Comparison of ENCODE assay signal across 6 cellular contexts in the genomic region with DNA sequence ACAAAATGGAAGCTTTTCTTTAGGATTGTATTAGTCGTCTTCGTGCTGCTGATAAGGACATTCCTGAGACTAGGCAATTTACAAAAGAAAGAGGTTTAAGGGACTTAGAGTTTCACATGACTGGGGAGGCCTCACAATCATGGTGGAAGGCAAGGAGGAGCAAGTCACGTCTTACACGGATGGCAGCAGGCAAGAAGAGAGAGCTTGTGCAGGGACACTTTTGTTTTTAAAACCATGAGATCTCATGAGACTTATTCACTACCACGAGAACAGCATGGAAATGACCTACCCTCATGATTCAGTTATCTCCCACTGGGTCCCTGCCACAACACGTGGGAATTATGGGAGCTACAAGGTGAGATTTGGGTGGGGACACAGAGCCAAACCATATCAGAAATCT. TPM values are rescaled to one million over a fixed set of nuclear protein-coding genes. Genes with fewer than 3 reads are reported as not detected.
"Had no signal": no experiment of that assay in that cellular context is flagged by ENCODE, and none has a peak within 500 bp of the region (broad histone marks: within the 10 kb centered on the region; RNA-seq: fewer than 3 reads in every experiment).

No MANE protein-coding gene starts in this region.

RNA-seq across cellular contexts. Expression of gene TMEM61, which starts 46.3 kb away (rescaled TPM):
- total RNA-seq: dermis blood vessel endothelial cell, endothelial cell of umbilical vein, fibroblast of lung, fibroblast of villous mesenchyme, left lobe of liver, right atrium auricular region had no signal
- polyA plus RNA-seq: endothelial cell of umbilical vein, fibroblast of lung had no signal
